ENCODE assay signal across 8 cellular contexts in genomic region chr9:104747565-104748358, GRCh38. TPM values are rescaled to one million over a fixed set of nuclear protein-coding genes. Genes with fewer than 3 reads are reported as not detected.
DNase-seq lines count a peak whose midpoint lies in the region; ATAC-seq, FAIRE-seq and TF ChIP-seq lines count a peak whose summit lies in the region.

Gene NIPSNAP3A (plus strand): TSS chr9:104747683. CDS start chr9:104747793, 110 bp downstream.

- H3K4me1 ChIP-seq in adipocyte (ENCODE audit: control insufficient read depth, insufficient read depth, low read length): peaks cover 24% of the 10 kb centered on the region
- H3K4me1 ChIP-seq in transverse colon: peaks cover 4 to 22% (median 12%) of the 10 kb centered on the region in 4 donors

- H3K9ac ChIP-seq in adipocyte (ENCODE audit: low read length): peak within 1 kb of the TSS; percentile 96

- intact Hi-C loops in cardiac septum (cut with DNase I) (no loop called here), posterior cingulate gyrus (cut with DNase I) (loop anchor here (5.0 kb wide), 1 partner anchor 655 kb away; the partner anchor contains the start of gene SMC2), transverse colon (cut with DNase I; ENCODE audit: low total_unique reads) (no loop called here)

- H3K9me3 ChIP-seq in adipocyte (ENCODE audit: control insufficient read depth, low read length) (no peaks in the 10 kb centered on the region), transverse colon (no peaks in the 10 kb centered on the region)

- TF ChIP-seq CTCF in transverse colon (IDR thresholded peaks at IDR 0.05): no peak

- DNase-seq in GM12891 (ENCODE audit: insufficient read length, low spot score) (peak; percentile 67), NCI-H1092 treated with DMSO at 0.1 percent for 48 hours (lab: John Stamatoyannopoulos, UW) (peak; percentile 85), T follicular helper cell (ENCODE audit: low read depth) (peak; percentile 73), adipocyte (ENCODE audit: low read depth) (peak; percentile 88), cardiac septum (ENCODE audit: low spot score) (peak; percentile 93), posterior cingulate gyrus (peak; percentile 73 to 98 (median 88)), transverse colon (peak; percentile 92)

- H3K27me3 ChIP-seq in adipocyte (replicated peaks; ENCODE audit: control insufficient read depth, insufficient read depth, low read length) (no peaks in the 10 kb centered on the region), transverse colon (no peaks in the 10 kb centered on the region)

- ATAC-seq in HG02642 (IDR thresholded peaks at IDR 0.05; ENCODE audit: poor library complexity, unreplicated experiment): peak; percentile 92

- H3K4me3 ChIP-seq in adipocyte (ENCODE audit: low read length) (peak within 1 kb of the TSS; percentile 97), transverse colon (peak within 1 kb of the TSS; percentile 37 to 81 (median 76))

- WGBS in transverse colon (ENCODE audit: low coverage in 1 of 2), 2 donors: 1% methylated on average over 45 of the region's 71 CpGs; no CpG with 5 or more reads in 1 of the 2 donors

- TF ChIP-seq POLR2A in GM12891 (IDR thresholded peaks at IDR 0.05; ENCODE audit: low read depth, low read length) (peak; percentile 43; the same call in 1 of the 2 replicates), transverse colon (IDR thresholded peaks at IDR 0.05) (peak; percentile 72)

- in situ Hi-C loops in transverse colon (cut with MboI; ENCODE audit: low pct_ligation_motif_present in 1 of 4, low pct_unique_long_range_greater_than_20kb in 1 of 4, low sequenced_read_pairs in 3 of 4): no loop called here

- H3K27ac ChIP-seq in transverse colon: peak within 1 kb of the TSS; percentile 94 to 98 (median 96)

- FAIRE-seq in GM12891 (lab: Jason Lieb, UNC): peak; percentile 83

- no peak for TF ChIP-seq EP300 in transverse colon (IDR thresholded peaks at IDR 0.05; ENCODE audit: low read depth)

- H3K36me3 ChIP-seq in adipocyte (ENCODE audit: control insufficient read depth, insufficient read depth, low read length, severe bottlenecking): peaks cover 18% of the 10 kb centered on the region
- peaks cover 0 to 15% (median 0%) of the 10 kb centered on the region in 4 donors for H3K36me3 ChIP-seq in transverse colon

TF ChIP-seq in GM12891, 5 proteins besides CTCF, POLR2A, EP300 and RAD21:
- peak; percentile 86 for TF ChIP-seq PAX5 (IDR thresholded peaks at IDR 0.05; ENCODE audit: insufficient read depth, low read length, severe bottlenecking)
- TF ChIP-seq TAF1 (IDR thresholded peaks at IDR 0.05; ENCODE audit: low read depth, low read length): peak; percentile 37; the same call in 1 of the 2 replicates
- no peak for TF ChIP-seq POU2F2 (IDR thresholded peaks at IDR 0.05; ENCODE audit: low read depth, low read length)
- peak; percentile 75; the same call in 1 of the 2 replicates for TF ChIP-seq POLR2AphosphoS5 (IDR thresholded peaks at IDR 0.05; ENCODE audit: low read depth, low read length)
- TF ChIP-seq SPI1 (IDR thresholded peaks at IDR 0.05; ENCODE audit: low read depth, low read length): no peak
TF ChIP-seq in GM12891: peak in this region for 3.

RNA-seq across cellular contexts. Expression of gene NIPSNAP3A, which starts in this region (rescaled TPM):
- polyA plus RNA-seq in GM12891 (2012; ENCODE audit: low read depth, missing spikeins): 14.6 TPM
- total RNA-seq in cardiac septum: 27.1 TPM
- 10 to 100 TPM in 2 of 4 donors, 1 to 10 TPM in 2; 2.6 to 56.3 (median 22.5) TPM for total RNA-seq in transverse colon

Comparison
In these comparisons a context has a peak if more than half of its experiments do, and no peak if none do; other contexts are left out.
1. Peak in every context shown above with its lines: DNase-seq, ATAC-seq, H3K4me3 ChIP-seq and H3K27ac ChIP-seq.